ENCODE assay signal across 2 cellular contexts in genomic region chr12:108612788-108613282, GRCh38.
TF ChIP-seq lines count a peak whose summit lies in the region.

No MANE protein-coding gene starts in this region.

TF ChIP-seq in HEK293T, 16 proteins besides CTCF, POLR2A, EP300 and RAD21:
- TF ChIP-seq ZNF384 (IDR thresholded peaks at IDR 0.05) (peak; percentile 63), SP1 (IDR thresholded peaks at IDR 0.05) (no peak)

TF ChIP-seq in HepG2, 621 proteins besides CTCF, POLR2A, EP300 and RAD21 (continues in another document):
- peak in 1 of 2 experiments; percentile 46; a peak in 1 of 4 replicates for TF ChIP-seq ATF4 (CRISPR knock-in tag; IDR thresholded peaks at IDR 0.05)
- TF ChIP-seq ZNF367 (CRISPR knock-in tag; IDR thresholded peaks at IDR 0.05; ENCODE audit: borderline replicate concordance) = no peak
- no peak for TF ChIP-seq TEAD3 (CRISPR knock-in tag; optimal IDR thresholded peaks at IDR 0.05; ENCODE audit: borderline replicate concordance)
- peak; percentile 56 for TF ChIP-seq CEBPG (CRISPR knock-in tag; IDR thresholded peaks at IDR 0.05)
- TF ChIP-seq THAP8 (CRISPR knock-in tag; IDR thresholded peaks at IDR 0.05; ENCODE audit: borderline replicate concordance) = no peak
- no peak for TF ChIP-seq TCF7L2 (IDR thresholded peaks at IDR 0.05; ENCODE audit: low read depth, low read length)
- TF ChIP-seq ZNF446 (CRISPR knock-in tag; IDR thresholded peaks at IDR 0.05) = no peak
- TF ChIP-seq ZNF460 (CRISPR knock-in tag; IDR thresholded peaks at IDR 0.05; ENCODE audit: borderline replicate concordance) = peak; percentile 90
- no peak for TF ChIP-seq ZNF513 (CRISPR knock-in tag; conservative IDR thresholded peaks at IDR 0.05)
- no peak for TF ChIP-seq SMYD3 (CRISPR knock-in tag; IDR thresholded peaks at IDR 0.05)
- TF ChIP-seq ZNF570 (CRISPR knock-in tag; IDR thresholded peaks at IDR 0.05; ENCODE audit: borderline replicate concordance) = no peak
- TF ChIP-seq LRRFIP1 (CRISPR knock-in tag; conservative IDR thresholded peaks at IDR 0.05) = no peak
- no peak for TF ChIP-seq KIAA2018 (CRISPR knock-in tag; IDR thresholded peaks at IDR 0.05; ENCODE audit: borderline replicate concordance)
- peak; percentile 92; the same call in 1 of the 2 replicates for TF ChIP-seq ZNF563 (CRISPR knock-in tag; IDR thresholded peaks at IDR 0.05)
- no peak for TF ChIP-seq ZNF441 (CRISPR knock-in tag; IDR thresholded peaks at IDR 0.05; ENCODE audit: borderline replicate concordance)
- no peak for TF ChIP-seq TRIM24 (CRISPR knock-in tag; IDR thresholded peaks at IDR 0.05)
- no peak for TF ChIP-seq ZBTB43 (CRISPR knock-in tag; conservative IDR thresholded peaks at IDR 0.05)
- no peak for TF ChIP-seq ARID5B (CRISPR knock-in tag; IDR thresholded peaks at IDR 0.05)
- no peak for TF ChIP-seq TSC22D2 (CRISPR knock-in tag; IDR thresholded peaks at IDR 0.05; ENCODE audit: borderline replicate concordance)
- TF ChIP-seq NR2F6 (IDR thresholded peaks at IDR 0.05) = no peak
- TF ChIP-seq NR2F6 (CRISPR knock-in tag; IDR thresholded peaks at IDR 0.05) = peak; percentile 45; the same call in 1 of the 2 replicates
- TF ChIP-seq ZBTB25 (CRISPR knock-in tag; IDR thresholded peaks at IDR 0.05) = no peak
- no peak for TF ChIP-seq ELF3 (CRISPR knock-in tag; IDR thresholded peaks at IDR 0.05)
- no peak for TF ChIP-seq TBP (CRISPR knock-in tag; IDR thresholded peaks at IDR 0.05)
- TF ChIP-seq ZNF704 (CRISPR knock-in tag; IDR thresholded peaks at IDR 0.05; ENCODE audit: borderline replicate concordance) = no peak
- TF ChIP-seq CEBPB (IDR thresholded peaks at IDR 0.05; ENCODE audit: borderline replicate concordance, low read depth, low read length) = peak; percentile 79
- TF ChIP-seq ZNF629 (CRISPR knock-in tag; conservative IDR thresholded peaks at IDR 0.05) = peak; percentile 55
- 0 out of 2 replicates have a peak, but pooled peaks have one; percentile 29 for TF ChIP-seq SALL2 (CRISPR knock-in tag; IDR thresholded peaks at IDR 0.05)
- TF ChIP-seq ZEB1 (IDR thresholded peaks at IDR 0.05; ENCODE audit: insufficient replicate concordance, low read depth) = peak; percentile 61
- TF ChIP-seq HMG20A (CRISPR knock-in tag; IDR thresholded peaks at IDR 0.05; ENCODE audit: borderline replicate concordance) = no peak
